ENCODE assay signal across 22 cellular contexts in genomic region chr9:38153910-38154291, GRCh38.
DNase-seq lines count a peak whose midpoint lies in the region; ATAC-seq, FAIRE-seq and TF ChIP-seq lines count a peak whose summit lies in the region.
"Had no signal": no experiment of that assay in that cellular context is flagged by ENCODE, and none has a peak within 500 bp of the region (broad histone marks: within the 10 kb centered on the region; RNA-seq: fewer than 3 reads in every experiment).

No MANE protein-coding gene starts in this region.

- no peak overlapping the region for H2BK12ac ChIP-seq in neuronal stem cell (ENCODE audit: low read length)

- TF ChIP-seq RAD21 in HepG2 (CRISPR knock-in tag; IDR thresholded peaks at IDR 0.05) = no peak

- TF ChIP-seq POLR2A in HepG2 (IDR thresholded peaks at IDR 0.05; ENCODE audit: insufficient read depth in 1 of 2, low read depth in 2 of 2, low read length in 2 of 2) = no peak
- TF ChIP-seq POLR2A in right lobe of liver (IDR thresholded peaks at IDR 0.05) = no peak
- TF ChIP-seq POLR2A in testis (IDR thresholded peaks at IDR 0.05) = no peak

- POLR2A ChIA-PET in HepG2 (lab: Yijun Ruan, JAX) = no interaction called here

- in situ Hi-C loops in HepG2 (cut with HindIII; ENCODE audit: extremely low pct_ligation_motif_present, low pct_unique_long_range_greater_than_20kb) = no loop called here

- H3K79me1 ChIP-seq in neuronal stem cell (ENCODE audit: low read depth, low read length) = no peaks in the 10 kb centered on the region

- no peak for TF ChIP-seq CTCF in HepG2 (CRISPR knock-in tag; IDR thresholded peaks at IDR 0.05)
- no peak for TF ChIP-seq CTCF in right lobe of liver (IDR thresholded peaks at IDR 0.05)
- no peak for TF ChIP-seq CTCF in testis (IDR thresholded peaks at IDR 0.05)

- no peak overlapping the region for H2BK120ac ChIP-seq in neuronal stem cell (ENCODE audit: low read depth, low read length)

- no TSS peak for BruUV-seq in HepG2 (replicated peaks; lab: Mats Ljungman, UMichigan)

- no peak overlapping the region for H3K4me2 ChIP-seq in HepG2 (ENCODE audit: low read depth, low read length)
- H3K4me2 ChIP-seq in neuronal stem cell (ENCODE audit: insufficient read depth, low read length, poor library complexity, severe bottlenecking) = no peak overlapping the region
- H3K4me2 ChIP-seq: BLaER1 had no signal

- H3K4me1 ChIP-seq in HepG2 (ENCODE audit: insufficient read depth, low read length) = peaks cover 11% of the 10 kb centered on the region
- H3K4me1 ChIP-seq in right lobe of liver = peaks cover 0 to 5% (median 2%) of the 10 kb centered on the region in 4 donors
- peaks cover 0 to 3% of the 10 kb centered on the region in 2 donors for H3K4me1 ChIP-seq in neuronal stem cell (ENCODE audit: control insufficient read depth in 2 of 2, insufficient read depth in 1 of 2, low read depth in 1 of 2, low read length in 2 of 2)
- H3K4me1 ChIP-seq in testis = no peaks in the 10 kb centered on the region
- H3K4me1 ChIP-seq: BLaER1 had no signal

- H2AFZ ChIP-seq in HepG2 (ENCODE audit: low read length) (no peak overlapping the region), neuronal stem cell (ENCODE audit: low read length) (no peak overlapping the region)

- no peak overlapping the region for H2BK5ac ChIP-seq in neuronal stem cell (ENCODE audit: low read length)

- H3K23ac ChIP-seq in neuronal stem cell (ENCODE audit: low read depth, low read length, poor library complexity) = no peak overlapping the region

- H3K4me3 ChIP-seq in HepG2 (replicated peaks in 1 of 3; ENCODE audit: insufficient read depth in 1 of 3, low read depth in 2 of 3, low read length in 3 of 3) (no peak overlapping the region), right lobe of liver (no peak overlapping the region), neuronal stem cell (ENCODE audit: low read length in 2 of 2) (no peak overlapping the region), testis (no peak overlapping the region)
- H3K4me3 ChIP-seq: BLaER1 had no signal

- ATAC-seq in HepG2 (no peak; the same call in 1 of the 3 replicates), right lobe of liver (no peak)

- H3K36me3 ChIP-seq in HepG2 (replicated peaks in 1 of 2; ENCODE audit: control insufficient read depth in 1 of 2, insufficient read depth in 2 of 2, low read length in 2 of 2) (no peaks in the 10 kb centered on the region), right lobe of liver (no peaks in the 10 kb centered on the region), neuronal stem cell (replicated peaks in 1 of 2; ENCODE audit: control insufficient read depth in 2 of 2, insufficient read depth in 2 of 2, low read length in 2 of 2) (no peaks in the 10 kb centered on the region), testis (ENCODE audit: low read depth, missing control alignments) (no peaks in the 10 kb centered on the region)
- H3K36me3 ChIP-seq: BE2C, BLaER1 had no signal

- H3K27ac ChIP-seq in HepG2 (ENCODE audit: extremely low read length, insufficient read depth, low read length) (no peak overlapping the region), right lobe of liver (no peak overlapping the region), neuronal stem cell (replicated peaks; ENCODE audit: low read length) (no peak overlapping the region), testis (no peak overlapping the region)
- H3K27ac ChIP-seq: BLaER1 had no signal

- CTCF ChIA-PET in HepG2 (lab: Yijun Ruan, JAX; ENCODE audit: low intra/inter-chr PET ratio, low total read pairs) = no interaction called here

- no peak overlapping the region for H3K14ac ChIP-seq in neuronal stem cell (ENCODE audit: low read length)

- no peak overlapping the region for H4K8ac ChIP-seq in neuronal stem cell (ENCODE audit: low read depth, low read length)

- peak overlapping the region; percentile 63 for H3K18ac ChIP-seq in neuronal stem cell (ENCODE audit: low read length)

- no peak overlapping the region for H2BK15ac ChIP-seq in neuronal stem cell (ENCODE audit: low read length)

- 20% methylated on average over 2 of the region's 4 CpGs for WGBS in HepG2 (ENCODE audit: low lambda C conversion rate)
- 50% methylated on average over 1 of the region's 4 CpGs for WGBS in right lobe of liver (ENCODE audit: insufficient coverage, low coverage, low lambda C conversion rate, missing lambda C conversion rate)
- whole genome bisulfite sequencing in neuronal stem cell (ENCODE audit: extremely low coverage in 2 of 2, insufficient read length in 2 of 2, insufficient replicate concordance in 1 of 2), 2 donors = no CpG with 5 or more reads among the region's 4 CpGs
- 82 to 87% methylated on average over 4 of the region's 4 CpGs for WGBS in testis, 2 donors

- H3K9ac ChIP-seq in HepG2 (ENCODE audit: insufficient read depth, low read depth, low read length) (no peak overlapping the region), neuronal stem cell (ENCODE audit: low read depth, low read length, poor library complexity) (no peak overlapping the region)
- H3K9ac ChIP-seq: BLaER1 had no signal

- FAIRE-seq in HepG2 (lab: Jason Lieb, UNC) = no peak
- FAIRE-seq: A204.1, D721Med, G401.6, GM12891, GM19239 had no signal

- intact Hi-C loops in HepG2 (cut with micrococcal nuclease; ENCODE audit: unreplicated experiment) (no loop called here), right lobe of liver (cut with DNase I) (no loop called here), posterior vena cava (cut with DNase I) (loop anchor here in 1 of 2 donors (10.0 kb wide), 1 partner anchor 229 kb away; no protein-coding TSS in a partner anchor), testis (cut with DNase I; ENCODE audit: low total_unique reads) (no loop called here)

- H3K9me3 ChIP-seq in HepG2 (ENCODE audit: low read length) (no peaks in the 10 kb centered on the region), right lobe of liver (no peaks in the 10 kb centered on the region), neuronal stem cell (replicated peaks in 1 of 2; ENCODE audit: control insufficient read depth in 2 of 2, insufficient read depth in 1 of 2, low read depth in 1 of 2, low read length in 2 of 2) (no peaks in the 10 kb centered on the region), testis (no peaks in the 10 kb centered on the region)
- H3K9me3 ChIP-seq: BE2C, BLaER1, Caco-2 had no signal

- H3K79me2 ChIP-seq in HepG2 (ENCODE audit: insufficient read depth, low read length) = no peaks in the 10 kb centered on the region

- H3K27me3 ChIP-seq in HepG2 (ENCODE audit: control insufficient read depth in 1 of 2, insufficient read depth in 2 of 2, low read length in 2 of 2) (no peaks in the 10 kb centered on the region; a peak in 1 of 5 replicates), right lobe of liver (no peaks in the 10 kb centered on the region), neuronal stem cell (ENCODE audit: control insufficient read depth in 3 of 3, insufficient read depth in 3 of 3, low read depth in 1 of 3, low read length in 3 of 3) (peaks cover 0 to 30% (median 0%) of the 10 kb centered on the region in 3 experiments), testis (no peaks in the 10 kb centered on the region)
- H3K27me3 ChIP-seq: BE2C, BLaER1 had no signal

- H2AK5ac ChIP-seq in neuronal stem cell (ENCODE audit: low read depth, low read length) = peak overlapping the region; percentile 73

- no peak for DNase-seq in HepG2 (ENCODE audit: low spot score)
- DNase-seq in right lobe of liver = no peak
- no peak for DNase-seq in neuronal stem cell (ENCODE audit: low spot score)
- peak; percentile 44 for DNase-seq in posterior vena cava (ENCODE audit: low spot score)
- no peak for DNase-seq in testis
- no peak for DNase-seq in activated CD4-positive, CD25-positive, alpha-beta regulatory T cell treated with anti-CD3 and anti-CD28 coated beads, Interleukin-2, amount 50 U/mL, for 72 hours
- DNase-seq: 8988T; ACHN; C1 segment of cervical spinal cord; Calu3; CD4-positive, alpha-beta memory T cell; CD4-positive, CD25-positive, alpha-beta regulatory T cell; DMS79 treated with DMSO at 0.1 percent for 48 hours; GF-D8 had no signal

- TF ChIP-seq EP300 in HepG2 (IDR thresholded peaks at IDR 0.05; ENCODE audit: low read depth in 2 of 2, low read length in 2 of 2) (no peak), HepG2 (CRISPR knock-in tag; IDR thresholded peaks at IDR 0.05; ENCODE audit: borderline replicate concordance) (no peak)

- H4K20me1 ChIP-seq in HepG2 (ENCODE audit: insufficient read depth, low read length) = no peaks in the 10 kb centered on the region
- H4K20me1 ChIP-seq: BLaER1 had no signal

- no peak overlapping the region for H4K91ac ChIP-seq in neuronal stem cell (ENCODE audit: low read depth, low read length, poor library complexity)

- H3K4ac ChIP-seq in neuronal stem cell (ENCODE audit: low read length) = no peak overlapping the region

TF ChIP-seq in HepG2, 621 proteins besides CTCF, POLR2A, EP300 and RAD21:
- TF ChIP-seq U2AF2 (IDR thresholded peaks at IDR 0.05; ENCODE audit: low read depth, low read length) = no peak
- TF ChIP-seq REPIN1 (CRISPR knock-in tag; IDR thresholded peaks at IDR 0.05; ENCODE audit: borderline replicate concordance, low read depth) = peak; percentile 2; the same call in 1 of the 2 replicates
- no peak for TF ChIP-seq KMT2A (CRISPR knock-in tag; IDR thresholded peaks at IDR 0.05)
- TF ChIP-seq KDM6A (CRISPR knock-in tag; IDR thresholded peaks at IDR 0.05; ENCODE audit: low read depth) = no peak
